Comparison of ENCODE assay signal across 8 cellular contexts in genomic region chr7:2209146-2209960, GRCh38. TPM values are rescaled to one million over a fixed set of nuclear protein-coding genes. Genes with fewer than 3 reads are reported as not detected.
DNase-seq lines count a peak whose midpoint lies in the region; ATAC-seq and TF ChIP-seq lines count a peak whose summit lies in the region.

No MANE protein-coding gene starts in this region.

- peak; percentile 6 for DNase-seq in NCI-H1436 (lab: John Stamatoyannopoulos, UW)
- no peak for DNase-seq in NCI-H1436 treated with DMSO at 0.1 percent for 48 hours (lab: John Stamatoyannopoulos, UW)
- DNase-seq in HFF-Myc (ENCODE audit: extremely low read depth, low read depth), result peak; percentile 25
- peak; percentile 25 for DNase-seq in NCI-H2196 treated with DMSO at 0.1 percent for 48 hours (lab: John Stamatoyannopoulos, UW; ENCODE audit: unreplicated experiment)
- peak; percentile 65 for DNase-seq in activated CD8-positive, alpha-beta T cell treated with anti-CD3 and anti-CD28 coated beads for 36 hours
- DNase-seq in erythroblast (lab: John Stamatoyannopoulos, UW), result peak; percentile 52 to 72
- DNase-seq in naive B cell, result peak; percentile 42
- peak in 1 of 2 donors; percentile 79 for DNase-seq in suprapubic skin (ENCODE audit: low spot score in 2 of 2)

- intact Hi-C loops in activated CD8-positive, alpha-beta T cell treated with anti-CD3 and anti-CD28 coated beads for 36 hours (cut with micrococcal nuclease), result no loop called here

- peak; percentile 75 for ATAC-seq in activated CD8-positive, alpha-beta T cell treated with anti-CD3 and anti-CD28 coated beads for 36 hours
- ATAC-seq in naive B cell (ENCODE audit: low read depth in 2 of 2), result peak; percentile 64 to 78

- WGBS in suprapubic skin, result 61% methylated on average over 18 of the region's 21 CpGs

- CTCF ChIA-PET in activated CD8-positive, alpha-beta T cell treated with anti-CD3 and anti-CD28 coated beads for 36 hours (lab: Charles Lee), result interaction anchor here (0.9 to 1.4 kb wide), 5 partner anchors 14 to 630 kb away, joined by 3 to 6 read pairs (median 4); no protein-coding TSS in a partner anchor

- H3K9me3 ChIP-seq in suprapubic skin, result no peaks in the 10 kb centered on the region

- H3K27me3 ChIP-seq in suprapubic skin, result no peaks in the 10 kb centered on the region

- no peak overlapping the region for H3K4me3 ChIP-seq in HFF-Myc (replicated peaks; ENCODE audit: low read depth, low read length)
- H3K4me3 ChIP-seq in suprapubic skin, result no peak overlapping the region

- no peaks in the 10 kb centered on the region for H3K9me3 Mint-ChIP-seq in activated CD8-positive, alpha-beta T cell treated with anti-CD3 and anti-CD28 coated beads for 36 hours
- H3K9me3 Mint-ChIP-seq in naive B cell, result no peaks in the 10 kb centered on the region

- peak; percentile 82 for TF ChIP-seq CTCF in HFF-Myc (IDR thresholded peaks at IDR 0.05; ENCODE audit: low read depth, low read length, missing control alignments)
- TF ChIP-seq CTCF in activated CD8-positive, alpha-beta T cell treated with anti-CD3 and anti-CD28 coated beads for 36 hours (IDR thresholded peaks at IDR 0.05), result peak; percentile 55
- TF ChIP-seq CTCF in suprapubic skin (IDR thresholded peaks at IDR 0.05), result peak; percentile 46 to 74

- H3K4me1 Mint-ChIP-seq in activated CD8-positive, alpha-beta T cell treated with anti-CD3 and anti-CD28 coated beads for 36 hours (ENCODE audit: low read depth), result peaks cover 2% of the 10 kb centered on the region
- H3K4me1 Mint-ChIP-seq in naive B cell, result peaks cover 2 to 10% (median 4%) of the 10 kb centered on the region in 3 donors

- H3K4me3 Mint-ChIP-seq in activated CD8-positive, alpha-beta T cell treated with anti-CD3 and anti-CD28 coated beads for 36 hours, result no peak overlapping the region
- H3K4me3 Mint-ChIP-seq in naive B cell, result no peak overlapping the region

- no peak for TF ChIP-seq POLR2A in erythroblast (IDR thresholded peaks at IDR 0.05; ENCODE audit: low read length)
- no peak for TF ChIP-seq POLR2A in suprapubic skin (IDR thresholded peaks at IDR 0.05)

- H3K4me1 ChIP-seq in suprapubic skin, result no peaks in the 10 kb centered on the region

- TF ChIP-seq EP300 in suprapubic skin (IDR thresholded peaks at IDR 0.05), result no peak

- no peaks in the 10 kb centered on the region for H3K27me3 Mint-ChIP-seq in activated CD8-positive, alpha-beta T cell treated with anti-CD3 and anti-CD28 coated beads for 36 hours
- no peaks in the 10 kb centered on the region for H3K27me3 Mint-ChIP-seq in naive B cell

- H3K27ac Mint-ChIP-seq in activated CD8-positive, alpha-beta T cell treated with anti-CD3 and anti-CD28 coated beads for 36 hours, result no peak overlapping the region
- peak overlapping the region in 4 of 6 donors; percentile 8 to 79 (median 40) for H3K27ac Mint-ChIP-seq in naive B cell

- H3K36me3 ChIP-seq in suprapubic skin, result peaks cover 53% of the 10 kb centered on the region

- peaks cover 12% of the 10 kb centered on the region for H3K36me3 Mint-ChIP-seq in activated CD8-positive, alpha-beta T cell treated with anti-CD3 and anti-CD28 coated beads for 36 hours (ENCODE audit: low read depth)
- H3K36me3 Mint-ChIP-seq in naive B cell, result peaks cover 11 to 17% of the 10 kb centered on the region in 2 donors

- POLR2A ChIA-PET in activated CD8-positive, alpha-beta T cell treated with anti-CD3 and anti-CD28 coated beads for 36 hours (lab: Charles Lee), result no interaction called here

- H3K27ac ChIP-seq in suprapubic skin, result no peak overlapping the region

RNA-seq across cellular contexts. Expression of gene MAD1L1, which starts 23.4 kb away (rescaled TPM):
- 10 to 100 TPM; 40.0 to 44.7 TPM for total RNA-seq in activated CD8-positive, alpha-beta T cell treated with anti-CD3 and anti-CD28 coated beads for 36 hours
- polyA plus RNA-seq in naive B cell (ENCODE audit: low read depth in 6 of 6), result 100 to 1,000 TPM; 109 to 209 (median 158) TPM
- 10 to 100 TPM; 53.2 to 69.8 (median 62.2) TPM for total RNA-seq in suprapubic skin

RNA-seq across cellular contexts. Expression of gene MRM2, which starts 32.7 kb away (rescaled TPM):
- 10 to 100 TPM; 30.3 to 31.9 TPM for total RNA-seq in activated CD8-positive, alpha-beta T cell treated with anti-CD3 and anti-CD28 coated beads for 36 hours
- 10 to 100 TPM; 29.2 to 64.2 (median 46.1) TPM for polyA plus RNA-seq in naive B cell (ENCODE audit: low read depth in 6 of 6)
- 10 to 100 TPM; 11.3 to 41.8 (median 19.8) TPM for total RNA-seq in suprapubic skin

RNA-seq across cellular contexts. Expression of gene NUDT1, which starts 32.7 kb away (rescaled TPM):
- 10 to 100 TPM; 90.2 to 93.9 TPM for total RNA-seq in activated CD8-positive, alpha-beta T cell treated with anti-CD3 and anti-CD28 coated beads for 36 hours
- 10 to 100 TPM; 50.8 to 78.8 (median 59.4) TPM for polyA plus RNA-seq in naive B cell (ENCODE audit: low read depth in 6 of 6)
- total RNA-seq in suprapubic skin, result 10 to 100 TPM; 24.1 to 39.4 (median 28.3) TPM
